In genomic region chr4:69115851-69116213, GRCh38 we compare ENCODE assay signal across 22 cellular contexts. TPM values are rescaled to one million over a fixed set of nuclear protein-coding genes. Genes with fewer than 3 reads are reported as not detected.
A peak's percentile ranks its signal among the peaks of the same experiment; 100 is the strongest.
DNase-seq lines count a peak whose midpoint lies in the region; ATAC-seq, FAIRE-seq and TF ChIP-seq lines count a peak whose summit lies in the region.
"Had no signal": no experiment of that assay in that cellular context is flagged by ENCODE, and none has a peak within 500 bp of the region (broad histone marks: within the 10 kb centered on the region; RNA-seq: fewer than 3 reads in every experiment).

No MANE protein-coding gene starts in this region.

- H3K9me3 ChIP-seq in colonic mucosa, result no peaks in the 10 kb centered on the region
- H3K9me3 ChIP-seq in small intestine (ENCODE audit: control insufficient read depth, low read depth), result no peaks in the 10 kb centered on the region
- H3K9me3 ChIP-seq: HAP-1, SK-N-SH had no signal

- H3K36me3 ChIP-seq in colonic mucosa, result no peaks in the 10 kb centered on the region
- no peaks in the 10 kb centered on the region for H3K36me3 ChIP-seq in small intestine (ENCODE audit: control insufficient read depth in 2 of 2, insufficient read depth in 2 of 2, low read length in 2 of 2)
- H3K36me3 ChIP-seq: HAP-1 had no signal

- peak overlapping the region; percentile 78 for H3K27ac Mint-ChIP-seq in Calu3 (ENCODE audit: unreplicated experiment)
- H3K27ac Mint-ChIP-seq: CD14-positive monocyte, GM23338, IgD-negative memory B cell had no signal

- TF ChIP-seq CTCF in Calu3 (IDR thresholded peaks at IDR 0.05; ENCODE audit: unreplicated experiment) (no peak), colonic mucosa (IDR thresholded peaks at IDR 0.05) (no peak)

- no peaks in the 10 kb centered on the region for H3K27me3 Mint-ChIP-seq in Calu3 (ENCODE audit: unreplicated experiment)
- H3K27me3 Mint-ChIP-seq: IgD-negative memory B cell had no signal

- 13 to 35% (median 23%) methylated on average over 2 of the region's 2 CpGs for WGBS in small intestine, 3 donors

- peak overlapping the region; percentile 72 for H3K27ac ChIP-seq in colonic mucosa
- no peak overlapping the region for H3K27ac ChIP-seq in small intestine (ENCODE audit: low read depth in 1 of 2, low read length in 1 of 2)
- H3K27ac ChIP-seq: RWPE1 had no signal

- peak overlapping the region; percentile 61 for H3K4me3 Mint-ChIP-seq in Calu3 (ENCODE audit: low read depth, unreplicated experiment)
- H3K4me3 Mint-ChIP-seq: CD14-positive monocyte, GM23338, IgD-negative memory B cell had no signal

- CTCF ChIA-PET in Calu3 (lab: Charles Lee), result no interaction called here

- H3K9ac ChIP-seq in colonic mucosa (ENCODE audit: low read depth in 2 of 2, low read length in 2 of 2), result no peak overlapping the region
- H3K9ac ChIP-seq: SK-N-SH had no signal

- H3K36me3 Mint-ChIP-seq in Calu3 (ENCODE audit: insufficient read depth, unreplicated experiment), result peaks cover 8% of the 10 kb centered on the region
- H3K36me3 Mint-ChIP-seq: CD14-positive monocyte, IgD-negative memory B cell had no signal

- H3K4me1 ChIP-seq in colonic mucosa (no peaks in the 10 kb centered on the region), small intestine (ENCODE audit: control insufficient read depth in 2 of 2, insufficient read depth in 1 of 2, low read depth in 1 of 2, low read length in 1 of 2) (no peaks in the 10 kb centered on the region)
- H3K4me1 ChIP-seq: HAP-1 had no signal

- ATAC-seq in left lobe of liver, result peak; percentile 24
- ATAC-seq: GM23338 had no signal

- H3K4me3 ChIP-seq in colonic mucosa, result no peak overlapping the region
- no peak overlapping the region for H3K4me3 ChIP-seq in small intestine (ENCODE audit: low read depth in 1 of 2, low read length in 2 of 2)
- H3K4me3 ChIP-seq: GM23338, HAP-1 had no signal

- no peak for DNase-seq in Calu3
- DNase-seq in colonic mucosa, result no peak
- DNase-seq in left lobe of liver (ENCODE audit: low spot score), result no peak
- peak; percentile 37 for DNase-seq in small intestine
- no peak for DNase-seq in hepatic stellate cell (ENCODE audit: low spot score)
- no peak for DNase-seq in C1 segment of cervical spinal cord (lab: John Stamatoyannopoulos, UW)
- no peak for DNase-seq in occipital lobe (lab: John Stamatoyannopoulos, UW)
- DNase-seq: AML-193, EL, GF-D8, Karpas-422, NCI-H1417 treated with DMSO at 0.1 percent for 48 hours, NCI-H1930, NCI-H2227 treated with DMSO at 0.1 percent for 48 hours, NCI-H510A, SHP77 treated with DMSO at 0.1 percent for 48 hours, SK-N-SH had no signal

- H3K27me3 ChIP-seq in colonic mucosa (no peaks in the 10 kb centered on the region), small intestine (ENCODE audit: control insufficient read depth in 2 of 2, insufficient read depth in 2 of 2, low read length in 2 of 2) (no peaks in the 10 kb centered on the region)

- peak; percentile 79 for FAIRE-seq in small intestine (lab: Jason Lieb, UNC)

- peaks cover 18% of the 10 kb centered on the region for H3K4me1 Mint-ChIP-seq in Calu3 (ENCODE audit: low read depth, unreplicated experiment)
- H3K4me1 Mint-ChIP-seq: CD14-positive monocyte, GM23338 had no signal

- no TSS peak for BruUV-seq in Calu3 (replicated peaks; lab: Mats Ljungman, UMichigan)

- no peaks in the 10 kb centered on the region for H3K9me3 Mint-ChIP-seq in Calu3 (ENCODE audit: low read depth, unreplicated experiment)
- H3K9me3 Mint-ChIP-seq: GM23338, IgD-negative memory B cell had no signal

- intact Hi-C loops in Calu3 (cut with micrococcal nuclease; ENCODE audit: unreplicated experiment) (loop anchor here (5.0 kb wide), 1 partner anchor 51 kb away; no protein-coding TSS in a partner anchor), colonic mucosa (cut with DNase I) (no loop called here)

RNA-seq across cellular contexts. Expression of gene UGT2B7, which starts 19.6 kb away (rescaled TPM):
- total RNA-seq in Calu3 (2022), result 16.6 and 25.5 TPM in 2 replicates
- 1 to 10 TPM; 3.0 to 8.4 TPM for total RNA-seq in colonic mucosa
- total RNA-seq in left lobe of liver, result 218 TPM
- polyA plus RNA-seq in small intestine, result 100 to 1,000 TPM in 1 of 3 donors, 10 to 100 TPM in 2; 20.7 to 106 (median 41.8) TPM
- total RNA-seq in occipital lobe, result not detected
- total RNA-seq: GM23338 had no signal
- polyA plus RNA-seq: CD14-positive monocyte, GM23338, IgD-negative memory B cell, SK-N-SH had no signal
